ENCODE assay signal across 19 cellular contexts in the genomic region with DNA sequence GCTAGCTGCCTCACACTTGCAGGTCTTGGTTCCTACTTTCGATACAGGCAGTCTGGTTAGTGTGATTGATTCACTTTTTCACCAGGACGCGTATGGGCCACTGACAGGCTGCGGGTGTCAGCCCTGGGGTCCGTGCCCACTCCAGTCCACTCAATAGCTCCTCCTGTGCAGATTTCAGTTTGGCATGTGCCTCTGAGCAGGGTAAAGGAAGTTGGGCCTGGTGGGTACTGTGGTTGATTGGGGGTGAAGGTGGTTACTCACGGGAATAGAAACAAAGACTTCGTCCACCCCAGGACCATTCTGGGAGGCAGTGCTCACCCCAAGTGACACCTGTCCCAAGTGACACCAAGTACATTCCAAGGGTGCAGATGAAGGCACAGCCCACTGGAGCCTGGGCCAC.
DNase-seq lines count a peak whose midpoint lies in the region; ATAC-seq, FAIRE-seq and TF ChIP-seq lines count a peak whose summit lies in the region.
"Had no signal": no experiment of that assay in that cellular context is flagged by ENCODE, and none has a peak within 500 bp of the region (broad histone marks: within the 10 kb centered on the region; RNA-seq: fewer than 3 reads in every experiment).

No MANE protein-coding gene starts in this region.

- H3K4me3 Mint-ChIP-seq in WTC11, result no peak overlapping the region
- H3K4me3 Mint-ChIP-seq: B cell; CD4-positive, CD25-positive, alpha-beta regulatory T cell; CD8-positive, alpha-beta memory T cell; IgD-negative memory B cell had no signal

- H3K9me3 Mint-ChIP-seq in WTC11, result no peaks in the 10 kb centered on the region
- H3K9me3 Mint-ChIP-seq: CD8-positive, alpha-beta memory T cell; IgD-negative memory B cell had no signal

- H3K79me2 ChIP-seq in H1 (ENCODE audit: control insufficient read depth in 1 of 2, insufficient read depth in 2 of 2, low read length in 2 of 2), result no peaks in the 10 kb centered on the region

- H3K9ac ChIP-seq in H1 (replicated peaks in 1 of 4; ENCODE audit: extremely low read depth in 1 of 4, low read depth in 3 of 4, low read length in 3 of 4), result no peak overlapping the region
- H3K9ac ChIP-seq: BLaER1 treated with 17β-estradiol and CSF1 and Interleukin-3, amounts not matched to agents 10 nM and 100 nM had no signal

- TF ChIP-seq CTCF in left ventricle myocardium inferior (IDR thresholded peaks at IDR 0.05; ENCODE audit: borderline replicate concordance), result no peak
- no peak for TF ChIP-seq CTCF in WTC11 (IDR thresholded peaks at IDR 0.05)
- no peak for TF ChIP-seq CTCF in H1 (IDR thresholded peaks at IDR 0.05; ENCODE audit: control extremely low read depth in 1 of 3, insufficient read depth in 1 of 3, low read depth in 1 of 3, low read length in 3 of 3)
- no peak for TF ChIP-seq CTCF in dorsolateral prefrontal cortex (IDR thresholded peaks at IDR 0.05 in 54 of 56, conservative IDR thresholded peaks at IDR 0.05 in 2 of 56; ENCODE audit: low read depth in 1 of 56, partially characterized antibody in 56 of 56)

- H4K20me1 ChIP-seq in H1 (replicated peaks in 1 of 2; ENCODE audit: control insufficient read depth in 1 of 2, insufficient read depth in 2 of 2, low read length in 2 of 2), result no peaks in the 10 kb centered on the region
- H4K20me1 ChIP-seq: BLaER1 treated with 17β-estradiol and CSF1 and Interleukin-3, amounts not matched to agents 10 nM and 100 nM had no signal

- H2BK120ac ChIP-seq in H1 (replicated peaks; ENCODE audit: low read depth, low read length), result no peak overlapping the region

- TF ChIP-seq RAD21 in H1 (IDR thresholded peaks at IDR 0.05 in 1 of 2, conservative IDR thresholded peaks at IDR 0.05 in 1 of 2; ENCODE audit: low read depth in 2 of 2, low read length in 2 of 2), result no peak

- H3K36me3 ChIP-seq in left ventricle myocardium inferior (no peaks in the 10 kb centered on the region), H1 (ENCODE audit: control insufficient read depth in 2 of 4, insufficient read depth in 4 of 4, low read length in 3 of 4) (no peaks in the 10 kb centered on the region)
- H3K36me3 ChIP-seq: BLaER1 treated with 17β-estradiol and CSF1 and Interleukin-3, amounts not matched to agents 10 nM and 100 nM; HAP-1 had no signal

- no peaks in the 10 kb centered on the region for H3K4me1 Mint-ChIP-seq in WTC11

- no peak overlapping the region for H2BK15ac ChIP-seq in H1 (ENCODE audit: low read length)

- H2BK12ac ChIP-seq in H1 (ENCODE audit: low read depth, low read length), result no peak overlapping the region

- no peak overlapping the region for H3K4ac ChIP-seq in H1 (replicated peaks; ENCODE audit: insufficient read length, low read depth, low read length)

- no peak overlapping the region for H4K8ac ChIP-seq in H1 (ENCODE audit: extremely low read depth, insufficient read depth, low read length)

- H3K79me1 ChIP-seq in H1 (ENCODE audit: low read depth, low read length), result no peaks in the 10 kb centered on the region

- no peaks in the 10 kb centered on the region; the same call in 1 of the 2 replicates for H3K23me2 ChIP-seq in H1 (ENCODE audit: low read depth, low read length)

- H3K4me1 ChIP-seq in left ventricle myocardium inferior (peaks cover 4% of the 10 kb centered on the region), H1 (replicated peaks in 1 of 4; ENCODE audit: control insufficient read depth in 3 of 4, insufficient read depth in 4 of 4, low read length in 3 of 4) (no peaks in the 10 kb centered on the region; a peak in 1 of 7 replicates)
- H3K4me1 ChIP-seq: HAP-1 had no signal

- CTCF ChIA-PET in WTC11 (lab: Charles Lee), result interaction anchor here (1.4 to 1.5 kb wide), 2 partner anchors 19 to 102 kb away, joined by 3 to 6 read pairs; no protein-coding TSS in a partner anchor
- CTCF ChIA-PET in H1 (lab: Charles Lee; ENCODE audit: partially characterized antibody), result interaction anchor here (0.7 to 2.0 kb wide), 4 partner anchors 18 to 1257 kb away, joined by 3 to 6 read pairs (median 4); no protein-coding TSS in a partner anchor

- H3K4me3 ChIP-seq in left ventricle myocardium inferior (no peak overlapping the region), H1 (ENCODE audit: extremely low read depth in 1 of 4, insufficient read depth in 2 of 4, low read depth in 3 of 4, low read length in 4 of 4) (no peak overlapping the region), dorsolateral prefrontal cortex (no peak overlapping the region)
- H3K4me3 ChIP-seq: BLaER1 treated with 17β-estradiol and CSF1 and Interleukin-3, amounts not matched to agents 10 nM and 100 nM; HAP-1 had no signal

- no peak for TF ChIP-seq EP300 in H1 (IDR thresholded peaks at IDR 0.05; ENCODE audit: borderline replicate concordance in 1 of 2, low read depth in 2 of 2, low read length in 2 of 2)

- no peaks in the 10 kb centered on the region for H3K36me3 Mint-ChIP-seq in WTC11
- H3K36me3 Mint-ChIP-seq: CD4-positive, CD25-positive, alpha-beta regulatory T cell; CD8-positive, alpha-beta memory T cell; IgD-negative memory B cell had no signal

- peak overlapping the region; percentile 49; the same call in 1 of the 2 replicates for H2BK5ac ChIP-seq in H1 (ENCODE audit: low read depth, low read length)

- no peaks in the 10 kb centered on the region for H3K27me3 Mint-ChIP-seq in WTC11 (ENCODE audit: low read depth)
- H3K27me3 Mint-ChIP-seq: CD4-positive, CD25-positive, alpha-beta regulatory T cell had no signal

- H4K91ac ChIP-seq in H1 (replicated peaks; ENCODE audit: insufficient read length, low read length), result no peak overlapping the region

- H3K27me3 ChIP-seq in left ventricle myocardium inferior (ENCODE audit: low read depth) (peaks cover 7% of the 10 kb centered on the region), H1 (replicated peaks in 1 of 4; ENCODE audit: control insufficient read depth in 3 of 4, extremely low read depth in 1 of 4, insufficient read depth in 3 of 4, low read length in 3 of 4) (no peaks in the 10 kb centered on the region), dorsolateral prefrontal cortex (no peaks in the 10 kb centered on the region)
- H3K27me3 ChIP-seq: BLaER1 treated with 17β-estradiol and CSF1 and Interleukin-3, amounts not matched to agents 10 nM and 100 nM had no signal

- no peak overlapping the region for H3K56ac ChIP-seq in H1 (replicated peaks; ENCODE audit: insufficient read length, low read depth, low read length)

- WGBS in H1 (ENCODE audit: extremely low coverage in 1 of 2, insufficient coverage in 1 of 2, insufficient read length in 1 of 2, insufficient replicate concordance in 2 of 2, low coverage in 1 of 2, low lambda C conversion rate in 2 of 2, missing lambda C conversion rate in 1 of 2), 2 experiments, result 97% methylated on average over 7 of the region's 7 CpGs; no CpG with 5 or more reads in 1 of the 2 experiments

- DNase-seq in cardiac septum (ENCODE audit: low spot score) (peak; percentile 50), left ventricle myocardium inferior (no peak), WTC11 (ENCODE audit: low spot score) (no peak), H1 (ENCODE audit: low read depth in 1 of 2, low spot score in 2 of 2) (no peak), nucleus accumbens (lab: John Stamatoyannopoulos, UW) (no peak), dorsolateral prefrontal cortex (no peak), NCI-H526 treated with DMSO at 0.1 percent for 48 hours (lab: John Stamatoyannopoulos, UW) (no peak)
- DNase-seq: 8988T; CD4-positive, CD25-positive, alpha-beta regulatory T cell; CD8-positive, alpha-beta memory T cell; COR-L47; DMS 273 treated with DMSO at 0.1 percent for 48 hours; GDM1 had no signal

- no peak for ATAC-seq in WTC11
- ATAC-seq in GM21367 (IDR thresholded peaks at IDR 0.05; ENCODE audit: unreplicated experiment), result no peak
- ATAC-seq: HepG2 had no signal

- H3K9me3 ChIP-seq in left ventricle myocardium inferior (replicated peaks) (no peaks in the 10 kb centered on the region), H1 (ENCODE audit: insufficient read depth in 2 of 2, low read depth in 1 of 2, low read length in 1 of 2) (no peaks in the 10 kb centered on the region)
- H3K9me3 ChIP-seq: BLaER1 treated with 17β-estradiol and CSF1 and Interleukin-3, amounts not matched to agents 10 nM and 100 nM; HAP-1 had no signal

- no peak overlapping the region for H3K23ac ChIP-seq in H1 (ENCODE audit: insufficient read length)

- no peak overlapping the region for H2AFZ ChIP-seq in H1 (ENCODE audit: low read length)

- H3K27ac Mint-ChIP-seq in WTC11, result 0 out of 2 replicates have a peak overlapping the region, but pooled peaks have one; percentile 4
- H3K27ac Mint-ChIP-seq: B cell; CD4-positive, CD25-positive, alpha-beta regulatory T cell; CD8-positive, alpha-beta memory T cell had no signal

- no peak overlapping the region for H3K18ac ChIP-seq in H1 (ENCODE audit: extremely low read depth, low read length)

- no peak overlapping the region for H2AK5ac ChIP-seq in H1 (ENCODE audit: low read depth, low read length)

- no peak overlapping the region for H4K5ac ChIP-seq in H1 (ENCODE audit: insufficient read length, low read depth, low read length)

- POLR2A ChIA-PET in WTC11 (lab: Charles Lee), result no interaction called here
- POLR2A ChIA-PET in H1 (lab: Charles Lee; ENCODE audit: partially characterized antibody), result no interaction called here

- H3K4me2 ChIP-seq in H1 (ENCODE audit: insufficient read depth in 1 of 2, low read depth in 2 of 2, low read length in 2 of 2), result no peak overlapping the region
- H3K4me2 ChIP-seq: BLaER1 treated with 17β-estradiol and CSF1 and Interleukin-3, amounts not matched to agents 10 nM and 100 nM had no signal

- intact Hi-C loops in cardiac septum (cut with DNase I) (no loop called here), left ventricle myocardium inferior (cut with micrococcal nuclease) (no loop called here), dorsolateral prefrontal cortex (cut with DNase I) (no loop called here)

- TF ChIP-seq POLR2A in H1 (IDR thresholded peaks at IDR 0.05; ENCODE audit: control extremely low read depth in 1 of 2, low read depth in 2 of 2, low read length in 2 of 2), result no peak

- H2BK20ac ChIP-seq in H1 (ENCODE audit: low read length), result no peak overlapping the region

- H3K27ac ChIP-seq in left ventricle myocardium inferior (replicated peaks) (no peak overlapping the region), H1 (ENCODE audit: low read depth, low read length) (no peak overlapping the region), dorsolateral prefrontal cortex (peak overlapping the region in 1 of 59 donors; percentile 46)
- H3K27ac ChIP-seq: BLaER1 treated with 17β-estradiol and CSF1 and Interleukin-3, amounts not matched to agents 10 nM and 100 nM had no signal

- no peak for FAIRE-seq in H1 (lab: Jason Lieb, UNC)
- FAIRE-seq: HepG2 had no signal

- H3K14ac ChIP-seq in H1 (ENCODE audit: insufficient read length), result no peak overlapping the region

TF ChIP-seq in H1, 55 proteins besides CTCF, POLR2A, EP300 and RAD21:
- TF ChIP-seq KDM1A (IDR thresholded peaks at IDR 0.05; ENCODE audit: borderline replicate concordance, low read length) (no peak), SRF (IDR thresholded peaks at IDR 0.05; ENCODE audit: low read depth, low read length) (no peak), RFX5 (IDR thresholded peaks at IDR 0.05; ENCODE audit: borderline replicate concordance, low read depth, low read length) (no peak), CREB1 (IDR thresholded peaks at IDR 0.05) (no peak), ASH2L (IDR thresholded peaks at IDR 0.05; ENCODE audit: low read length) (no peak), TBP (IDR thresholded peaks at IDR 0.05; ENCODE audit: low read depth, low read length) (no peak), NRF1 (IDR thresholded peaks at IDR 0.05; ENCODE audit: low read depth, low read length) (no peak)
TF ChIP-seq in H1: peak in this region for 0.
